Comparison of ENCODE assay signal across 24 cellular contexts in the genomic region with DNA sequence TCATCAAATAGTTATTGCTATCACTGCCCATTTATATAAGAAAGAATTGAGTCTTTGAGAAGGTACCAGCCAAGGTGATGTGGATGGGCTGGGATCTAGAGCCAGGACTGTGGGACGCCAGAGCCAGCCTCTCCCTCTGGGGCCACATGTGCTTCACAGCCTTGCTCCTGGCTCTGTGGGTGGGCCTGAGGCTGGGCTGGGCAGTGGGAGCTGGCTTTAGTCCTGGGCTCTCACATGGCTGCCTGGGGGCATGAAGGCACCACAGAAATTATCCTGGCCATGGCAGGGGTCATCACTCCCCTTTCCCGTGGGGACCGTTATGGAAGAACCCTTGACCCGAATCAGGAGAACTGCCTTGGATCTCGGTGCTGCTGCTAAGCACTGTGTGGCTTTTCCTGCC.
"Had no signal": no experiment of that assay in that cellular context is flagged by ENCODE, and none has a peak within 500 bp of the region (broad histone marks: within the 10 kb centered on the region; RNA-seq: fewer than 3 reads in every experiment).

No MANE protein-coding gene starts in this region.

- H3K36me3 ChIP-seq: colonic mucosa, esophagus squamous epithelium, gastrocnemius medialis, gastroesophageal sphincter, heart left ventricle, heart right ventricle had no signal

- ATAC-seq: effector memory CD8-positive, alpha-beta T cell; esophagus mucosa; foreskin keratinocyte; gastrocnemius medialis; gastroesophageal sphincter; heart left ventricle; heart right ventricle had no signal

- DNase-seq: colonic mucosa; cortex of kidney; dermis blood vessel endothelial cell; dorsolateral prefrontal cortex; effector CD4-positive, alpha-beta T cell; effector CD8-positive, alpha-beta T cell; effector memory CD4-positive, alpha-beta T cell; effector memory CD8-positive, alpha-beta T cell; endodermal cell; erythroblast; esophagus squamous epithelium; foreskin fibroblast; foreskin keratinocyte; foreskin melanocyte; gastrocnemius medialis; glutamatergic neuron; head of caudate nucleus; heart left ventricle; heart right ventricle had no signal

- H3K9me3 ChIP-seq: colonic mucosa, esophagus muscularis mucosa, esophagus squamous epithelium, gastrocnemius medialis, gastroesophageal sphincter, heart left ventricle, heart right ventricle had no signal

- H3K27ac ChIP-seq: colonic mucosa, coronary artery, dorsolateral prefrontal cortex, epithelial cell of prostate, esophagus muscularis mucosa, esophagus squamous epithelium, foreskin keratinocyte, gastrocnemius medialis, gastroesophageal sphincter, heart left ventricle, heart right ventricle had no signal

- H3K4me1 ChIP-seq: colonic mucosa, gastrocnemius medialis had no signal

- H3K27me3 ChIP-seq: colonic mucosa, esophagus muscularis mucosa, esophagus squamous epithelium, foreskin keratinocyte, gastrocnemius medialis, gastroesophageal sphincter, heart left ventricle, heart right ventricle had no signal

- H3K4me3 ChIP-seq: colonic mucosa, coronary artery, dorsolateral prefrontal cortex, esophagus muscularis mucosa, esophagus squamous epithelium, gastrocnemius medialis, gastroesophageal sphincter, heart left ventricle, heart right ventricle had no signal
